25 cellular contexts compared by ENCODE assay signal in the genomic region with DNA sequence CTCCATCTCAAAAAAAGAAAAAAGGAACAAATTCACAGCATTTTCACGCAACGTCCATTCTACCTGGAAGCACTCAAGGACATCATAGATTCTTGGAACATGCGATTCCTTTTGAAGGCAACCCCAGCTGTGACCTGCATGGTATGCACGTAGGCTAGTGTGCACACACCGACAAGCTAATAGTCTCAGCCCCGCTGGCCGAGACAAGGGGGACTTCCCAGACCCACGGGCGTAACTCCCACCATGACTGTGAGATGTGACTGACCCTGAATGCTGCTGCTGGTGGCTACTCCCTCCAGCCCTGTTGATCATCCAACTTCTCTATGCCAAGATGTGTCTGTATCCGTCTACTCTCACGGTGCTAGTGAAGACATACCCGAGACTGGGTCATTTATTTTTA.
"Had no signal": no experiment of that assay in that cellular context is flagged by ENCODE, and none has a peak within 500 bp of the region (broad histone marks: within the 10 kb centered on the region; RNA-seq: fewer than 3 reads in every experiment).

No MANE protein-coding gene starts in this region.

- H3K4me1 ChIP-seq: esophagus muscularis mucosa, foreskin keratinocyte, gastroesophageal sphincter, heart left ventricle, left lung, tibial nerve, upper lobe of left lung, uterus had no signal

- H3K27ac ChIP-seq: dorsolateral prefrontal cortex, esophagus muscularis mucosa, foreskin keratinocyte, gastroesophageal sphincter, heart left ventricle, hepatocyte, left lung, thoracic aorta, tibial nerve, upper lobe of left lung, uterus had no signal

- ATAC-seq: foreskin keratinocyte; gastroesophageal sphincter; heart left ventricle; left cardiac atrium; left lung; naive thymus-derived CD8-positive, alpha-beta T cell; sciatic nerve; stimulated activated naive B cell treated with anti-CD40 and anti-IgM and Interleukin-4, amounts not matched to agents 10 μg/mL and 1 μg/mL and 100 μg/mL, for 72 hours had no signal

- H3K36me3 ChIP-seq: esophagus muscularis mucosa, gastroesophageal sphincter, heart left ventricle, left lung, thoracic aorta, tibial nerve, upper lobe of left lung, uterus had no signal

- H3K27ac Mint-ChIP-seq: naive thymus-derived CD8-positive, alpha-beta T cell; nephron progenitor cell; stimulated activated naive B cell treated with anti-CD40 and anti-IgM and Interleukin-4, amounts not matched to agents 10 μg/mL and 1 μg/mL and 100 μg/mL, for 72 hours; stimulated activated naive CD8-positive, alpha-beta T cell treated with anti-CD3 and anti-CD28 coated beads, Interleukin-15, Interleukin-2, amounts not matched to agents 100 ng/mL and 50 ng/mL, for 24 hours had no signal

- H3K4me3 ChIP-seq: dorsolateral prefrontal cortex, esophagus muscularis mucosa, gastroesophageal sphincter, heart left ventricle, hepatocyte, left lung, thoracic aorta, tibial nerve, upper lobe of left lung, uterus had no signal

- H3K36me3 Mint-ChIP-seq: naive thymus-derived CD8-positive, alpha-beta T cell had no signal

- H3K9me3 ChIP-seq: esophagus muscularis mucosa, left lung, thoracic aorta, uterus had no signal

- H3K27me3 ChIP-seq: foreskin keratinocyte, heart left ventricle, hepatocyte, left lung, tibial nerve, upper lobe of left lung, uterus had no signal

- H3K27me3 Mint-ChIP-seq: naive thymus-derived CD8-positive, alpha-beta T cell; stimulated activated naive CD8-positive, alpha-beta T cell treated with anti-CD3 and anti-CD28 coated beads, Interleukin-15, Interleukin-2, amounts not matched to agents 100 ng/mL and 50 ng/mL, for 24 hours had no signal

- H3K4me1 Mint-ChIP-seq: naive thymus-derived CD8-positive, alpha-beta T cell; stimulated activated naive B cell treated with anti-CD40 and anti-IgM and Interleukin-4, amounts not matched to agents 10 μg/mL and 1 μg/mL and 100 μg/mL, for 72 hours had no signal

- DNase-seq: cerebellar nuclear complex; effector CD8-positive, alpha-beta T cell; foreskin keratinocyte; heart left ventricle; left cardiac atrium; mammary epithelial cell; mesendoderm; naive thymus-derived CD8-positive, alpha-beta T cell; nephron progenitor cell; nucleus accumbens; posterior cingulate gyrus; stimulated activated CD4-positive, alpha-beta T cell treated with anti-CD3 and anti-CD28 coated beads, Interleukin-15, amount 100 ng/mL, for 24 hours; stimulated activated CD4-positive, alpha-beta T cell treated with anti-CD3 and anti-CD28 coated beads, Interleukin-2, amount 100 ng/mL, for 48 hours; stimulated activated naive B cell treated with anti-CD40 and anti-IgM and Interleukin-4, amounts not matched to agents 10 μg/mL and 1 μg/mL and 100 μg/mL, for 72 hours; uterus had no signal

- H3K4me3 Mint-ChIP-seq: naive thymus-derived CD8-positive, alpha-beta T cell; nephron progenitor cell; stimulated activated naive B cell treated with anti-CD40 and anti-IgM and Interleukin-4, amounts not matched to agents 10 μg/mL and 1 μg/mL and 100 μg/mL, for 72 hours; stimulated activated naive CD8-positive, alpha-beta T cell treated with anti-CD3 and anti-CD28 coated beads, Interleukin-15, Interleukin-2, amounts not matched to agents 100 ng/mL and 50 ng/mL, for 24 hours had no signal
